30 cellular contexts compared by ENCODE assay signal in the genomic region with DNA sequence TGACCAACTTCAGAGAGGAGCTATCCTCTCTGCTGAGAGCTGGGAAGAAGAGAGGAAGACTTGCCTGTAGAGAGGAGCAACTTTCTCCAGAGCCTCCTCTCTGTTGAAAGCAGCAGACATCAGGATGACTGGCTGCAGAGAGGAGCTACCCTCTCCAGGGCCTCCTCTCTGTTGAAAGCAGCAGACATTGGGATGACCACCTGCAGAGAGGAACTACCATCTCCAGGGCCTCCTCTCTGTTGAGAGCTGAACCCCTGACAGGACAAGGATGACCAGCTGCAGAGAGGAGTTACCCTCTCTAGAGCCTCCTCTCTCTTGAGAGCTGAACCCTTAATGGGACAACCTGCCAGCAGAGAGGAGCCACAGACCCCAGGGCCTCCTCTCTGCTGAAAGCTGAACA.
"Had no signal": no experiment of that assay in that cellular context is flagged by ENCODE, and none has a peak within 500 bp of the region (broad histone marks: within the 10 kb centered on the region; RNA-seq: fewer than 3 reads in every experiment).

No MANE protein-coding gene starts in this region.

- H3K27ac Mint-ChIP-seq: naive B cell; naive thymus-derived CD8-positive, alpha-beta T cell; nephron progenitor cell; progenitor cell of endocrine pancreas; stimulated activated naive B cell treated with anti-CD40 and anti-IgM and Interleukin-4, amounts not matched to agents 10 μg/mL and 1 μg/mL and 100 μg/mL, for 72 hours; stimulated activated naive CD8-positive, alpha-beta T cell treated with anti-CD3 and anti-CD28 coated beads, Interleukin-15, Interleukin-2, amounts not matched to agents 100 ng/mL and 50 ng/mL, for 24 hours had no signal

- H3K36me3 ChIP-seq: neutrophil, ovary, right lobe of liver, sigmoid colon, stomach, thoracic aorta, thyroid gland, tibial nerve, upper lobe of left lung had no signal

- H3K27me3 ChIP-seq: neutrophil, ovary, right lobe of liver, thyroid gland, tibial nerve, upper lobe of left lung had no signal

- H3K9me3 ChIP-seq: neutrophil, ovary, right lobe of liver, sigmoid colon, thoracic aorta, thyroid gland had no signal

- H3K9ac ChIP-seq: parathyroid adenoma had no signal

- H3K4me3 Mint-ChIP-seq: naive B cell; naive thymus-derived CD8-positive, alpha-beta T cell; nephron progenitor cell; neural crest cell; stimulated activated naive B cell treated with anti-CD40 and anti-IgM and Interleukin-4, amounts not matched to agents 10 μg/mL and 1 μg/mL and 100 μg/mL, for 72 hours; stimulated activated naive CD8-positive, alpha-beta T cell treated with anti-CD3 and anti-CD28 coated beads, Interleukin-15, Interleukin-2, amounts not matched to agents 100 ng/mL and 50 ng/mL, for 24 hours had no signal

- H3K4me1 ChIP-seq: parathyroid adenoma, psoas muscle, right lobe of liver, sigmoid colon, stomach, thyroid gland, tibial nerve, upper lobe of left lung had no signal

- H2AFZ ChIP-seq: parathyroid adenoma had no signal

- H3K27ac ChIP-seq: neutrophil, ovary, parathyroid adenoma, psoas muscle, right lobe of liver, sigmoid colon, stomach, thoracic aorta, thyroid gland, tibial nerve, upper lobe of left lung had no signal

- H3K79me2 ChIP-seq: parathyroid adenoma had no signal

- ATAC-seq: naive thymus-derived CD8-positive, alpha-beta T cell; psoas muscle; right cardiac atrium; right lobe of liver; stimulated activated naive B cell treated with anti-CD40 and anti-IgM and Interleukin-4, amounts not matched to agents 10 μg/mL and 1 μg/mL and 100 μg/mL, for 72 hours had no signal

- FAIRE-seq: small intestine, urothelium cell line had no signal

- DNase-seq: naive B cell; naive thymus-derived CD8-positive, alpha-beta T cell; nephron progenitor cell; nucleus accumbens; ovary; posterior cingulate gyrus; psoas muscle; right cardiac atrium; right lobe of liver; sigmoid colon; small intestine; stimulated activated CD4-positive, alpha-beta T cell treated with anti-CD3 and anti-CD28 coated beads, Interleukin-15, amount 100 ng/mL, for 24 hours; stimulated activated CD4-positive, alpha-beta T cell treated with anti-CD3 and anti-CD28 coated beads, Interleukin-2, amount 100 ng/mL, for 24 hours; stimulated activated CD4-positive, alpha-beta T cell treated with anti-CD3 and anti-CD28 coated beads, Interleukin-2, amount 100 ng/mL, for 48 hours; stimulated activated CD4-positive, alpha-beta T cell treated with anti-CD3 and anti-CD28 coated beads, Interleukin-4, amount 100 ng/mL, for 4 hours; stimulated activated CD8-positive, alpha-beta memory T cell treated with anti-CD3 and anti-CD28 coated beads, Interleukin-4, amount 100 ng/mL, for 48 hours; stimulated activated naive B cell treated with anti-CD40 and anti-IgM and Interleukin-4, amounts not matched to agents 10 μg/mL and 1 μg/mL and 100 μg/mL, for 72 hours; stimulated activated naive CD4-positive, alpha-beta T cell treated with Interleukin-2 at 50 U/mL for 16 hours; stomach; thyroid gland; trophoblast cell; upper lobe of left lung had no signal

- H3K4me1 Mint-ChIP-seq: naive B cell; naive thymus-derived CD8-positive, alpha-beta T cell; neural crest cell; stimulated activated naive B cell treated with anti-CD40 and anti-IgM and Interleukin-4, amounts not matched to agents 10 μg/mL and 1 μg/mL and 100 μg/mL, for 72 hours had no signal

- H3K4me3 ChIP-seq: ovary, psoas muscle, right lobe of liver, sigmoid colon, stomach, thoracic aorta, thyroid gland, tibial nerve, upper lobe of left lung had no signal
